Comparison of ENCODE assay signal across 23 cellular contexts in the genomic region with DNA sequence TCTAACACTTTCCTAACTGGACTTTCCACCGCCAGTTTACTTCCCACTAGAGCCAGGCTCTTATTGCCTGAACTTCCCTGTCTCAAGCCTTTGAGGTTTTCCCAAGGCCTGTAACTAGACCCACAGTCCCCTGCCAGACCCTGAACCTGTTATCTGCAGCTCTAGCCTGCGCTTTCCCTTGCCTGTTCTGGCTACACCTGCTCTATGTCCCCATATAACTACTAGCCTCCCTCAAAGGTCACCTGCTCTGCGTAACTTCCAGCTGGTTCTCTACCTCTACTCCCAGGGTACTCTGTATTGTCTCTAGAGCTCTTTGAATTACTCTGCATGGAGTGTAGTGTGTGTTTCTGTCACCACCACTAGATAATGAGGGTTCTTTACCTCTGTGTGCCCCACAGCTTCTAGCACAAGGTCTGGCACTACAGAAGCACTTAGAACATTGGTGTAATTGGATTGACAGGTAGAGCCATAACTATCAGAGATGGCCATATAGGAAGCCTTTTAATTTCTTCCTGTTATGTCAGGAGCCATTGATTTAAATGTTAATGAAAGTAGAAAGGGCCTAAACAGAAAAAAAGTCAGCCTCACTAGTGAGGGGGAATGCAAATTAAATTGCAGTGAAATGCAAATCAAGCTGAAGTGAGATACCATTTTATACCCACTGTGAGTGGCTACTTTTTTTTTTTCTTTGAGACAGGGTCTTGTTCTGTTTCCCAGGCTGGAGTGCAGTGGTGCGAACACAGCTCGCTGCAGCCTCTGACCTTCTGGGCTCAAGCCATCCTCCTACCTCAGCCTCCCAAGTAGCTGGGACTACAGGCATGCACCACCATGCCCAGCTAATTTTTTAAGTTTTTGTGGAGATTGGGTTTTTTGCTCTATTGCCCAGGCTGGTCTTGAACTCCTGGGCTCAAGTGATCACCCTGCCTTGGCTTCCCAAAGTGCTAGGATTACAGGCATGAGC. TPM values are rescaled to one million over a fixed set of nuclear protein-coding genes. Genes with fewer than 3 reads are reported as not detected.
DNase-seq lines count a peak whose midpoint lies in the region; ATAC-seq, FAIRE-seq and TF ChIP-seq lines count a peak whose summit lies in the region.
"Had no signal": no experiment of that assay in that cellular context is flagged by ENCODE, and none has a peak within 500 bp of the region (broad histone marks: within the 10 kb centered on the region; RNA-seq: fewer than 3 reads in every experiment).

No MANE protein-coding gene starts in this region.

- H3K9me3 ChIP-seq in A549: no peaks in the 10 kb centered on the region
- no peaks in the 10 kb centered on the region for H3K9me3 ChIP-seq in right cardiac atrium (ENCODE audit: control insufficient read depth, low read length)
- H3K9me3 ChIP-seq in CD8-positive, alpha-beta T cell (ENCODE audit: low read length): no peaks in the 10 kb centered on the region
- H3K9me3 ChIP-seq: testis had no signal

- no peak for DNase-seq in A549 (ENCODE audit: low read depth in 1 of 2, low spot score in 1 of 2)
- DNase-seq in Calu3: no peak
- DNase-seq in NCI-H526 treated with DMSO at 0.1 percent for 48 hours (lab: John Stamatoyannopoulos, UW): peak; percentile 85
- DNase-seq in right cardiac atrium: no peak
- no peak for DNase-seq in glomerular visceral epithelial cell (ENCODE audit: extremely low spot score)
- no peak for DNase-seq in CD8-positive, alpha-beta T cell
- DNase-seq in CD1c-positive myeloid dendritic cell (ENCODE audit: extremely low spot score): no peak
- DNase-seq: activated effector memory CD4-positive, alpha-beta T cell treated with anti-CD3 and anti-CD28 coated beads, Interleukin-2, amount 50 U/mL, for 16 hours; activated naive CD8-positive, alpha-beta T cell treated with anti-CD3 and anti-CD28 coated beads, Interleukin-2, amount 10 ng/mL, durations not matched to agents 7 days and 5 days; CD4-positive, CD25-positive, alpha-beta regulatory T cell; dorsolateral prefrontal cortex; glutamatergic neuron; kidney glomerular epithelial cell; mesenchymal stem cell; naive B cell; NCI-H82; occipital lobe; stimulated activated CD4-positive, alpha-beta T cell treated with anti-CD3 and anti-CD28 coated beads, Interleukin-4, amount 100 ng/mL, for 1 hour; stimulated activated naive B cell treated with anti-CD40 and anti-IgM and Interleukin-4, amounts not matched to agents 10 μg/mL and 1 μg/mL and 100 μg/mL, for 72 hours; T-helper 9 cell; testis; WERI-Rb-1 had no signal

- H3K4me1 ChIP-seq in A549 (peaks cover 100% of the 10 kb centered on the region), right cardiac atrium (ENCODE audit: control insufficient read depth, insufficient read depth, low read length) (peaks cover 5% of the 10 kb centered on the region)
- H3K4me1 ChIP-seq in CD8-positive, alpha-beta T cell (ENCODE audit: insufficient read depth, low read length): no peaks in the 10 kb centered on the region
- H3K4me1 ChIP-seq: testis had no signal

- no peaks in the 10 kb centered on the region for H3K27me3 Mint-ChIP-seq in Calu3 (ENCODE audit: unreplicated experiment)
- no peaks in the 10 kb centered on the region for H3K27me3 Mint-ChIP-seq in CD8-positive, alpha-beta T cell (ENCODE audit: low read depth)
- H3K27me3 Mint-ChIP-seq: activated naive CD8-positive, alpha-beta T cell treated with anti-CD3 and anti-CD28 coated beads, Interleukin-2, amount 10 ng/mL, durations not matched to agents 7 days and 5 days; CD4-positive, CD25-positive, alpha-beta regulatory T cell; naive B cell; stimulated activated naive B cell treated with anti-CD40 and anti-IgM and Interleukin-4, amounts not matched to agents 10 μg/mL and 1 μg/mL and 100 μg/mL, for 72 hours had no signal

- peak overlapping the region in 1 of 2 experiments; percentile 38; a peak in 2 of 6 replicates for H3K27ac ChIP-seq in A549
- H3K27ac ChIP-seq in right cardiac atrium (ENCODE audit: low read length): peak overlapping the region; percentile 30
- no peak overlapping the region for H3K27ac ChIP-seq in CD8-positive, alpha-beta T cell (ENCODE audit: low read depth, low read length)
- H3K27ac ChIP-seq: dorsolateral prefrontal cortex, KMS-11, testis, WERI-Rb-1 had no signal

- 93% methylated on average over 5 of the region's 5 CpGs for WGBS in A549 (ENCODE audit: missing lambda C conversion rate)
- 93% methylated on average over 5 of the region's 5 CpGs for WGBS in right cardiac atrium

- H3K4me3 Mint-ChIP-seq in Calu3 (ENCODE audit: low read depth, unreplicated experiment): no peak overlapping the region
- no peak overlapping the region for H3K4me3 Mint-ChIP-seq in CD8-positive, alpha-beta T cell
- H3K4me3 Mint-ChIP-seq: activated naive CD8-positive, alpha-beta T cell treated with anti-CD3 and anti-CD28 coated beads, Interleukin-2, amount 10 ng/mL, durations not matched to agents 7 days and 5 days; CD4-positive, CD25-positive, alpha-beta regulatory T cell; stimulated activated naive B cell treated with anti-CD40 and anti-IgM and Interleukin-4, amounts not matched to agents 10 μg/mL and 1 μg/mL and 100 μg/mL, for 72 hours had no signal

- TF ChIP-seq CTCF in A549 (IDR thresholded peaks at IDR 0.05) (no peak), Calu3 (IDR thresholded peaks at IDR 0.05; ENCODE audit: unreplicated experiment) (no peak)
- TF ChIP-seq CTCF in CD8-positive, alpha-beta T cell (IDR thresholded peaks at IDR 0.05): no peak

- H3K36me3 Mint-ChIP-seq in Calu3 (ENCODE audit: insufficient read depth, unreplicated experiment): peaks cover 87% of the 10 kb centered on the region
- H3K36me3 Mint-ChIP-seq in CD8-positive, alpha-beta T cell: peaks cover 48% of the 10 kb centered on the region

- intact Hi-C loops in Calu3 (cut with micrococcal nuclease; ENCODE audit: unreplicated experiment) (no loop called here), right cardiac atrium (cut with DNase I) (loop anchor here in 1 of 4 donors (10.0 kb wide), 1 partner anchor 147 kb away; no protein-coding TSS in a partner anchor)
- intact Hi-C loops in CD8-positive, alpha-beta T cell (cut with DNase I, micrococcal nuclease): no loop called here

- POLR2A ChIA-PET in A549 (lab: Yijun Ruan, JAX): no interaction called here
- POLR2A ChIA-PET in CD8-positive, alpha-beta T cell (lab: Charles Lee): no interaction called here

- H3K4me2 ChIP-seq in A549: peak overlapping the region; percentile 18; the same call in 2 of the 3 replicates
- H3K4me2 ChIP-seq: KMS-11 had no signal

- FAIRE-seq in A549 (lab: Jason Lieb, UNC): no peak

- H3K27me3 ChIP-seq in right cardiac atrium (ENCODE audit: control insufficient read depth, insufficient read depth): no peaks in the 10 kb centered on the region
- no peaks in the 10 kb centered on the region for H3K27me3 ChIP-seq in CD8-positive, alpha-beta T cell (ENCODE audit: insufficient read depth, low read length)
- H3K27me3 ChIP-seq: dorsolateral prefrontal cortex, testis had no signal

- peaks cover 9% of the 10 kb centered on the region for H3K4me1 Mint-ChIP-seq in Calu3 (ENCODE audit: low read depth, unreplicated experiment)
- no peaks in the 10 kb centered on the region for H3K4me1 Mint-ChIP-seq in CD8-positive, alpha-beta T cell (ENCODE audit: low read depth)
- H3K4me1 Mint-ChIP-seq: activated naive CD8-positive, alpha-beta T cell treated with anti-CD3 and anti-CD28 coated beads, Interleukin-2, amount 10 ng/mL, durations not matched to agents 7 days and 5 days had no signal

- ATAC-seq in A549 (peak in 1 of 2 experiments; percentile 1; a peak in 3 of 6 replicates), right cardiac atrium (no peak)
- ATAC-seq in CD8-positive, alpha-beta T cell: no peak
- ATAC-seq: stimulated activated naive B cell treated with anti-CD40 and anti-IgM and Interleukin-4, amounts not matched to agents 10 μg/mL and 1 μg/mL and 100 μg/mL, for 72 hours had no signal

- no peaks in the 10 kb centered on the region for H3K9me3 Mint-ChIP-seq in Calu3 (ENCODE audit: low read depth, unreplicated experiment)
- H3K9me3 Mint-ChIP-seq in CD8-positive, alpha-beta T cell: no peaks in the 10 kb centered on the region
- H3K9me3 Mint-ChIP-seq: activated naive CD8-positive, alpha-beta T cell treated with anti-CD3 and anti-CD28 coated beads, Interleukin-2, amount 10 ng/mL, durations not matched to agents 7 days and 5 days; CD4-positive, CD25-positive, alpha-beta regulatory T cell; naive B cell; stimulated activated naive B cell treated with anti-CD40 and anti-IgM and Interleukin-4, amounts not matched to agents 10 μg/mL and 1 μg/mL and 100 μg/mL, for 72 hours had no signal

- TF ChIP-seq EP300 in A549 (IDR thresholded peaks at IDR 0.05): no peak

- no peak overlapping the region for H3K4me3 ChIP-seq in A549
- H3K4me3 ChIP-seq in right cardiac atrium (ENCODE audit: low read length): no peak overlapping the region
- H3K4me3 ChIP-seq in CD8-positive, alpha-beta T cell (ENCODE audit: low read depth, low read length): no peak overlapping the region
- H3K4me3 ChIP-seq: dorsolateral prefrontal cortex, testis had no signal

- BruUV-seq in Calu3 (replicated peaks; lab: Mats Ljungman, UMichigan): no TSS peak

- no peak for TF ChIP-seq POLR2A in A549 (IDR thresholded peaks at IDR 0.05; ENCODE audit: low read length)

- CTCF ChIA-PET in A549 (lab: Yijun Ruan, JAX) (interaction anchor here (0.7 to 0.9 kb wide), 3 partner anchors 136 to 150 kb away, joined by 3 read pairs; a partner anchor contains a TSS), Calu3 (lab: Charles Lee) (no interaction called here)
- CTCF ChIA-PET in CD8-positive, alpha-beta T cell (lab: Charles Lee): interaction anchor here (1.0 to 2.4 kb wide), 4 partner anchors 10 to 526 kb away, joined by 3 to 6 read pairs (median 4); no protein-coding TSS in a partner anchor

- peak overlapping the region; percentile 10 for H3K27ac Mint-ChIP-seq in Calu3 (ENCODE audit: unreplicated experiment)
- no peak overlapping the region for H3K27ac Mint-ChIP-seq in CD8-positive, alpha-beta T cell
- H3K27ac Mint-ChIP-seq: activated naive CD8-positive, alpha-beta T cell treated with anti-CD3 and anti-CD28 coated beads, Interleukin-2, amount 10 ng/mL, durations not matched to agents 7 days and 5 days; naive B cell; stimulated activated naive B cell treated with anti-CD40 and anti-IgM and Interleukin-4, amounts not matched to agents 10 μg/mL and 1 μg/mL and 100 μg/mL, for 72 hours had no signal

- TF ChIP-seq RAD21 in A549 (conservative IDR thresholded peaks at IDR 0.05 in 1 of 2, IDR thresholded peaks at IDR 0.05 in 1 of 2): no peak

- H3K36me3 ChIP-seq in CD8-positive, alpha-beta T cell (ENCODE audit: insufficient read depth, low read length): peaks cover 12% of the 10 kb centered on the region

TF ChIP-seq in A549, 52 proteins besides CTCF, POLR2A, EP300 and RAD21 (continues in another document):
- TF ChIP-seq EHF (CRISPR knock-in tag; IDR thresholded peaks at IDR 0.05) (0 out of 2 replicates have a peak, but pooled peaks have one; percentile 28), TP53 (CRISPR knock-in tag; IDR thresholded peaks at IDR 0.05) (no peak; the same call in 1 of the 2 replicates)

RNA-seq across cellular contexts. Expression of a gene that starts 47.8 kb away (rescaled TPM):
- polyA plus RNA-seq in A549 (2011; rRNA removed): 9.3 and 12.2 TPM in 2 replicates
- 7.2 and 10.3 TPM in 2 replicates for polyA plus RNA-seq in A549 (2012; cell fraction: cytosol; rRNA removed)
- 50.2 and 53.0 TPM in 2 replicates for polyA plus RNA-seq in A549 (2012; cell fraction: nucleus; rRNA removed)
- polyA plus RNA-seq in A549 (2017; fragmentation: RNase III; extraction: RNeasy Plus Mini Kit Qiagen cat#74134 plus additional on column Dnase treatment): 6.8 to 7.5 TPM (median 6.9 TPM) in 3 replicates
- 20.7 and 22.7 TPM in 2 replicates for polyA minus RNA-seq in A549 (2011; rRNA and poly(A)+ RNA removed)
- total RNA-seq in Calu3 (2022): 5.5 and 6.1 TPM in 2 replicates
- total RNA-seq in right cardiac atrium: 1 to 10 TPM; 1.2 to 2.3 (median 1.8) TPM
- polyA plus RNA-seq in right cardiac atrium: 1.5 TPM
- total RNA-seq in CD8-positive, alpha-beta T cell: 10 to 100 TPM; 11.7 to 13.0 TPM
